8 cellular contexts compared by ENCODE assay signal in genomic region chr2:9770308-9771100, GRCh38.
DNase-seq lines count a peak whose midpoint lies in the region; ATAC-seq and TF ChIP-seq lines count a peak whose summit lies in the region.

No MANE protein-coding gene starts in this region.

- H3K4me3 Mint-ChIP-seq in activated naive CD8-positive, alpha-beta T cell treated with anti-CD3 and anti-CD28 coated beads, Interleukin-2, amount 50 U/mL, for 24 hours, result no peak overlapping the region
- no peak overlapping the region for H3K4me3 Mint-ChIP-seq in progenitor cell of endocrine pancreas (ENCODE audit: low read depth)

- peak; percentile 64; the same call in 2 of the 3 replicates for ATAC-seq in RWPE2 (ENCODE audit: low read depth)
- no peak for ATAC-seq in activated naive CD8-positive, alpha-beta T cell treated with anti-CD3 and anti-CD28 coated beads, Interleukin-2, amount 50 U/mL, for 24 hours
- peak; percentile 66 for ATAC-seq in Right ventricle myocardium superior (ENCODE audit: poor library complexity)
- no peak for ATAC-seq in GM19467 (IDR thresholded peaks at IDR 0.05; ENCODE audit: unreplicated experiment)

- no peaks in the 10 kb centered on the region for H3K9me3 ChIP-seq in RWPE2 (ENCODE audit: severe bottlenecking)

- H3K27ac ChIP-seq in RWPE2 (ENCODE audit: poor library complexity, severe bottlenecking), result no peak overlapping the region

- no peaks in the 10 kb centered on the region for H3K27me3 ChIP-seq in RWPE2 (ENCODE audit: insufficient read depth, poor library complexity, severe bottlenecking)

- H3K9me3 Mint-ChIP-seq in activated naive CD8-positive, alpha-beta T cell treated with anti-CD3 and anti-CD28 coated beads, Interleukin-2, amount 50 U/mL, for 24 hours, result no peaks in the 10 kb centered on the region
- H3K9me3 Mint-ChIP-seq in progenitor cell of endocrine pancreas (ENCODE audit: low read depth), result no peaks in the 10 kb centered on the region

- TF ChIP-seq CTCF in RWPE2 (IDR thresholded peaks at IDR 0.05; ENCODE audit: poor library complexity, severe bottlenecking) (peak; percentile 75), progenitor cell of endocrine pancreas (IDR thresholded peaks at IDR 0.05; ENCODE audit: unreplicated experiment) (peak; percentile 76)

- no peaks in the 10 kb centered on the region for H3K36me3 ChIP-seq in RWPE2 (ENCODE audit: low read depth)

- H3K27me3 Mint-ChIP-seq in activated naive CD8-positive, alpha-beta T cell treated with anti-CD3 and anti-CD28 coated beads, Interleukin-2, amount 50 U/mL, for 24 hours, result peaks cover 4% of the 10 kb centered on the region
- H3K27me3 Mint-ChIP-seq in progenitor cell of endocrine pancreas, result peaks cover 20% of the 10 kb centered on the region

- no peaks in the 10 kb centered on the region for H3K36me3 Mint-ChIP-seq in activated naive CD8-positive, alpha-beta T cell treated with anti-CD3 and anti-CD28 coated beads, Interleukin-2, amount 50 U/mL, for 24 hours (ENCODE audit: low read depth)
- no peaks in the 10 kb centered on the region for H3K36me3 Mint-ChIP-seq in progenitor cell of endocrine pancreas (ENCODE audit: insufficient read depth)

- H3K4me1 ChIP-seq in RWPE2 (ENCODE audit: insufficient read depth, poor library complexity, severe bottlenecking), result peaks cover 3% of the 10 kb centered on the region

- H3K27ac Mint-ChIP-seq in activated naive CD8-positive, alpha-beta T cell treated with anti-CD3 and anti-CD28 coated beads, Interleukin-2, amount 50 U/mL, for 24 hours, result no peak overlapping the region
- peak overlapping the region; percentile 31 for H3K27ac Mint-ChIP-seq in progenitor cell of endocrine pancreas

- H3K4me1 Mint-ChIP-seq in activated naive CD8-positive, alpha-beta T cell treated with anti-CD3 and anti-CD28 coated beads, Interleukin-2, amount 50 U/mL, for 24 hours, result peaks cover 16% of the 10 kb centered on the region
- H3K4me1 Mint-ChIP-seq in progenitor cell of endocrine pancreas (ENCODE audit: low read depth), result peaks cover 24% of the 10 kb centered on the region

- no peak overlapping the region for H3K4me3 ChIP-seq in Jurkat, Clone E6-1 (ENCODE audit: low read length)
- no peak overlapping the region for H3K4me3 ChIP-seq in RWPE2 (ENCODE audit: severe bottlenecking)

- intact Hi-C loops in Right ventricle myocardium superior (cut with DNase I), result no loop called here

- DNase-seq in DMS53 (lab: John Stamatoyannopoulos, UW) (peak; percentile 91), RWPE2 (ENCODE audit: low spot score) (no peak), Right ventricle myocardium superior (peak; percentile 77), progenitor cell of endocrine pancreas (ENCODE audit: low spot score, unreplicated experiment) (peak; percentile 30), OCI-M2 (lab: John Stamatoyannopoulos, UW; ENCODE audit: unreplicated experiment) (no peak)
- peak; percentile 51 for DNase-seq in Jurkat, Clone E6-1 (ENCODE audit: low read depth, low spot score)
- peak; percentile 42 for DNase-seq in activated naive CD8-positive, alpha-beta T cell treated with anti-CD3 and anti-CD28 coated beads, Interleukin-2, amount 50 U/mL, for 24 hours

Comparison
In these comparisons a context has a peak if more than half of its experiments do, and no peak if none do; other contexts are left out.
1. DNase-seq: peak in DMS53 (single experiment), Jurkat, Clone E6-1 (single experiment), activated naive CD8-positive, alpha-beta T cell treated with anti-CD3 and anti-CD28 coated beads, Interleukin-2, amount 50 U/mL, for 24 hours (single experiment), Right ventricle myocardium superior (single experiment) and progenitor cell of endocrine pancreas (single experiment); none in RWPE2 (single experiment) and OCI-M2 (single experiment).
2. ATAC-seq: peak in RWPE2 (single experiment) and Right ventricle myocardium superior (single experiment); none in activated naive CD8-positive, alpha-beta T cell treated with anti-CD3 and anti-CD28 coated beads, Interleukin-2, amount 50 U/mL, for 24 hours (single experiment) and GM19467 (single experiment).